1 cellular context compared by ENCODE assay signal in genomic region chr1:46767649-46768282, GRCh38.
TF ChIP-seq lines count a peak whose summit lies in the region.

No MANE protein-coding gene starts in this region.

TF ChIP-seq in GM23338, 12 proteins besides CTCF, POLR2A, EP300 and RAD21:
- TF ChIP-seq NANOG (IDR thresholded peaks at IDR 0.05; ENCODE audit: borderline replicate concordance) (no peak), JUNB (IDR thresholded peaks at IDR 0.05; ENCODE audit: unreplicated experiment) (no peak), ETS1 (IDR thresholded peaks at IDR 0.05) (no peak), STAT1 (IDR thresholded peaks at IDR 0.05; ENCODE audit: unreplicated experiment) (no peak), ZNF462 (CRISPR knock-in tag; IDR thresholded peaks at IDR 0.05) (no peak), REST (IDR thresholded peaks at IDR 0.05; ENCODE audit: unreplicated experiment) (no peak), CREB1 (CRISPR knock-in tag; IDR thresholded peaks at IDR 0.05; ENCODE audit: low read depth) (no peak), ZNF114 (CRISPR knock-in tag; IDR thresholded peaks at IDR 0.05) (no peak), ZNF331 (CRISPR knock-in tag; IDR thresholded peaks at IDR 0.05; ENCODE audit: low read depth) (no peak), EZH2 (IDR thresholded peaks at IDR 0.05; ENCODE audit: low read depth, unreplicated experiment) (no peak), EZH2phosphoT487 (IDR thresholded peaks at IDR 0.05; ENCODE audit: unreplicated experiment) (no peak)
